ENCODE assay signal across 21 cellular contexts in genomic region chr7:131586759-131587158, GRCh38. TPM values are rescaled to one million over a fixed set of nuclear protein-coding genes. Genes with fewer than 3 reads are reported as not detected.
DNase-seq lines count a peak whose midpoint lies in the region; ATAC-seq, FAIRE-seq and TF ChIP-seq lines count a peak whose summit lies in the region.
"Had no signal": no experiment of that assay in that cellular context is flagged by ENCODE, and none has a peak within 500 bp of the region (broad histone marks: within the 10 kb centered on the region; RNA-seq: fewer than 3 reads in every experiment).

No MANE protein-coding gene starts in this region.

- no peaks in the 10 kb centered on the region for H4K20me1 ChIP-seq in HepG2 (ENCODE audit: insufficient read depth, low read length)
- peaks cover 10% of the 10 kb centered on the region for H4K20me1 ChIP-seq in K562 (replicated peaks; ENCODE audit: control insufficient read depth, insufficient read depth, low read length)

- in situ Hi-C loops in HepG2 (cut with HindIII; ENCODE audit: extremely low pct_ligation_motif_present, low pct_unique_long_range_greater_than_20kb) (no loop called here), K562 (cut with MboI) (no loop called here)

- TF ChIP-seq POLR2A in HepG2 (IDR thresholded peaks at IDR 0.05; ENCODE audit: insufficient read depth in 1 of 2, low read depth in 2 of 2, low read length in 2 of 2) = no peak
- TF ChIP-seq POLR2A in right lobe of liver (IDR thresholded peaks at IDR 0.05) = no peak
- no peak for TF ChIP-seq POLR2A in K562 (conservative IDR thresholded peaks at IDR 0.05)

- peak overlapping the region; percentile 100 for H2AK5ac ChIP-seq in mesendoderm (ENCODE audit: low read length)

- H3K23ac ChIP-seq in mesendoderm (ENCODE audit: low read length) = no peak overlapping the region

- TF ChIP-seq CTCF in HepG2 (CRISPR knock-in tag; IDR thresholded peaks at IDR 0.05) (no peak), right lobe of liver (IDR thresholded peaks at IDR 0.05) (no peak), K562 (IDR thresholded peaks at IDR 0.05 in 2 of 3, conservative IDR thresholded peaks at IDR 0.05 in 1 of 3; ENCODE audit: insufficient read depth in 2 of 3, low read depth in 1 of 3, low read length in 3 of 3) (no peak)

- TF ChIP-seq EP300 in HepG2 (IDR thresholded peaks at IDR 0.05; ENCODE audit: low read depth in 2 of 2, low read length in 2 of 2) (no peak), HepG2 (CRISPR knock-in tag; IDR thresholded peaks at IDR 0.05; ENCODE audit: borderline replicate concordance) (no peak), K562 (IDR thresholded peaks at IDR 0.05; ENCODE audit: low read length) (no peak)

- no peak overlapping the region for H3K18ac ChIP-seq in mesendoderm (ENCODE audit: low read length)

- peak overlapping the region; percentile 85 for H3K56ac ChIP-seq in mesendoderm (ENCODE audit: low read length)

- no peak overlapping the region for H4K5ac ChIP-seq in mesendoderm (ENCODE audit: low read length)

- FAIRE-seq in HepG2 (lab: Jason Lieb, UNC) = no peak
- FAIRE-seq in K562 (lab: Jason Lieb, UNC) = no peak
- FAIRE-seq: A549, GM12891, RCC 7860 had no signal

- no peak for DNase-seq in HepG2 (ENCODE audit: low spot score)
- DNase-seq in right lobe of liver = no peak
- DNase-seq in K562 (ENCODE audit: extremely low read depth in 1 of 4, low spot score in 3 of 4) = no peak
- no peak for DNase-seq in mesendoderm
- no peak for DNase-seq in HUDEP-2 (lab: John Stamatoyannopoulos, UW; ENCODE audit: unreplicated experiment in 76 of 76)
- DNase-seq in NCI-H226 = no peak
- DNase-seq: CD4-positive, alpha-beta T cell; H7; Kasumi-1; MG63; NCI-H1048; NCI-H1436; NCI-H2029; NCI-H446 treated with DMSO at 0.1 percent for 48 hours; NCI-H69; SHP77 treated with DMSO at 0.1 percent for 48 hours; SK-N-SH had no signal

- H3K79me2 ChIP-seq in HepG2 (ENCODE audit: insufficient read depth, low read length) (no peaks in the 10 kb centered on the region), K562 (ENCODE audit: control insufficient read depth, insufficient read depth, low read length) (no peaks in the 10 kb centered on the region), mesendoderm (ENCODE audit: control insufficient read depth, insufficient read depth, low read length) (no peaks in the 10 kb centered on the region)

- no peak overlapping the region for H3K4ac ChIP-seq in mesendoderm (ENCODE audit: low read depth, low read length)

- peak overlapping the region; percentile 7 for H2BK5ac ChIP-seq in mesendoderm (ENCODE audit: low read length)

- H3K4me2 ChIP-seq in HepG2 (ENCODE audit: low read depth, low read length) = no peak overlapping the region
- H3K4me2 ChIP-seq in K562 (ENCODE audit: insufficient read depth, low read length) = peak overlapping the region; percentile 53; the same call in 1 of the 2 replicates
- no peak overlapping the region for H3K4me2 ChIP-seq in mesendoderm (ENCODE audit: low read length)
- H3K4me2 ChIP-seq: A549, SK-N-SH had no signal

- H3K9ac ChIP-seq in HepG2 (ENCODE audit: insufficient read depth, low read depth, low read length) = no peak overlapping the region
- H3K9ac ChIP-seq in K562 (ENCODE audit: insufficient read depth in 1 of 2, low read depth in 2 of 2, low read length in 2 of 2) = no peak overlapping the region
- peak overlapping the region; percentile 23 for H3K9ac ChIP-seq in mesendoderm (ENCODE audit: low read length)
- H3K9ac ChIP-seq: SK-N-SH had no signal

- H2BK15ac ChIP-seq in mesendoderm (replicated peaks; ENCODE audit: low read depth) = no peak overlapping the region

- ATAC-seq in HepG2 = no peak
- no peak for ATAC-seq in right lobe of liver
- no peak for ATAC-seq in K562
- no peak for ATAC-seq in GM18867 (IDR thresholded peaks at IDR 0.05; ENCODE audit: unreplicated experiment)
- ATAC-seq: A549 had no signal

- BruUV-seq in HepG2 (replicated peaks; lab: Mats Ljungman, UMichigan) (no TSS peak), K562 (replicated peaks; lab: Mats Ljungman, UMichigan) (no TSS peak)

- no peaks in the 10 kb centered on the region for H3K79me1 ChIP-seq in mesendoderm (ENCODE audit: low read length)

- no peaks in the 10 kb centered on the region for H3K4me1 ChIP-seq in HepG2 (ENCODE audit: insufficient read depth, low read length)
- H3K4me1 ChIP-seq in right lobe of liver = no peaks in the 10 kb centered on the region
- H3K4me1 ChIP-seq in K562 (replicated peaks in 1 of 2; ENCODE audit: control insufficient read depth in 2 of 2, insufficient read depth in 2 of 2, low read length in 2 of 2) = peaks cover 14 to 20% of the 10 kb centered on the region in 2 experiments; a peak in 4 of 5 replicates
- peaks cover 9% of the 10 kb centered on the region for H3K4me1 ChIP-seq in mesendoderm (ENCODE audit: control insufficient read depth, low read depth, low read length)
- H3K4me1 ChIP-seq: A549 had no signal

- POLR2A ChIA-PET in HepG2 (lab: Yijun Ruan, JAX) (no interaction called here), K562 (lab: Yijun Ruan, JAX) (interaction anchor here (1.1 kb wide), 1 partner anchor 21 kb away, joined by 3 read pairs; no protein-coding TSS in a partner anchor)

- 36% methylated on average over 3 of the region's 3 CpGs for WGBS in HepG2 (ENCODE audit: low lambda C conversion rate)
- WGBS in right lobe of liver (ENCODE audit: insufficient coverage, low coverage, low lambda C conversion rate, missing lambda C conversion rate) = 67% methylated on average over 3 of the region's 3 CpGs
- WGBS in K562 (ENCODE audit: insufficient coverage, low coverage, missing lambda C conversion rate) = 13% methylated on average over 3 of the region's 3 CpGs
- WGBS in mesendoderm (ENCODE audit: extremely low coverage, insufficient coverage, low lambda C conversion rate) = no CpG with 5 or more reads among the region's 3 CpGs

- H4K8ac ChIP-seq in mesendoderm (ENCODE audit: low read depth, low read length) = no peak overlapping the region

- H3K36me3 ChIP-seq in HepG2 (replicated peaks in 1 of 2; ENCODE audit: control insufficient read depth in 1 of 2, insufficient read depth in 2 of 2, low read length in 2 of 2) = no peaks in the 10 kb centered on the region
- H3K36me3 ChIP-seq in right lobe of liver = no peaks in the 10 kb centered on the region
- no peaks in the 10 kb centered on the region for H3K36me3 ChIP-seq in K562 (ENCODE audit: control insufficient read depth, insufficient read depth, low read length)
- H3K36me3 ChIP-seq in mesendoderm (ENCODE audit: control insufficient read depth, insufficient read depth, low read length) = no peaks in the 10 kb centered on the region
- H3K36me3 ChIP-seq: MG63 had no signal

- no peak overlapping the region for H2AFZ ChIP-seq in HepG2 (ENCODE audit: low read length)
- H2AFZ ChIP-seq in K562 (ENCODE audit: low read depth, low read length) = no peak overlapping the region

- CTCF ChIA-PET in HepG2 (lab: Yijun Ruan, JAX; ENCODE audit: low intra/inter-chr PET ratio, low total read pairs) (no interaction called here), K562 (lab: Yijun Ruan, JAX; ENCODE audit: low intra/inter-chr PET ratio) (no interaction called here)

- no peaks in the 10 kb centered on the region for H3K9me1 ChIP-seq in K562 (ENCODE audit: control insufficient read depth, insufficient read depth, low read length)

- H3K4me3 ChIP-seq in HepG2 (replicated peaks in 1 of 3; ENCODE audit: insufficient read depth in 1 of 3, low read depth in 2 of 3, low read length in 3 of 3) (no peak overlapping the region), right lobe of liver (no peak overlapping the region), K562 (no peak overlapping the region), mesendoderm (ENCODE audit: low read length) (no peak overlapping the region)
- H3K4me3 ChIP-seq: A549, MG63 had no signal

- no peak overlapping the region for H2BK120ac ChIP-seq in mesendoderm (ENCODE audit: low read depth, low read length)

- peaks cover 0 to 11% of the 10 kb centered on the region in 2 experiments; a peak in 2 of 5 replicates for H3K27me3 ChIP-seq in HepG2 (ENCODE audit: control insufficient read depth in 1 of 2, insufficient read depth in 2 of 2, low read length in 2 of 2)
- no peaks in the 10 kb centered on the region for H3K27me3 ChIP-seq in right lobe of liver
- H3K27me3 ChIP-seq in K562 (ENCODE audit: control insufficient read depth in 2 of 2, insufficient read depth in 2 of 2, low read length in 2 of 2) = peaks cover 15 to 68% of the 10 kb centered on the region in 2 experiments
- H3K27me3 ChIP-seq in mesendoderm (ENCODE audit: insufficient read depth, low read length, poor library complexity) = no peaks in the 10 kb centered on the region

- no peak for TF ChIP-seq RAD21 in HepG2 (CRISPR knock-in tag; IDR thresholded peaks at IDR 0.05)
- no peak for TF ChIP-seq RAD21 in K562 (CRISPR knock-in tag; conservative IDR thresholded peaks at IDR 0.05 in 1 of 2, IDR thresholded peaks at IDR 0.05 in 1 of 2)

- intact Hi-C loops in HepG2 (cut with micrococcal nuclease; ENCODE audit: unreplicated experiment) (no loop called here), right lobe of liver (cut with DNase I) (no loop called here), K562 (cut with micrococcal nuclease) (no loop called here)

- no peak overlapping the region for H3K27ac ChIP-seq in HepG2 (ENCODE audit: extremely low read length, insufficient read depth, low read length)
- H3K27ac ChIP-seq in right lobe of liver = no peak overlapping the region
- no peak overlapping the region for H3K27ac ChIP-seq in K562 (ENCODE audit: extremely low read depth, low read depth, low read length)
- no peak overlapping the region for H3K27ac ChIP-seq in mesendoderm (ENCODE audit: low read depth, low read length)
- H3K27ac ChIP-seq: A549 had no signal

- H3K9me3 ChIP-seq in HepG2 (ENCODE audit: low read length) (no peaks in the 10 kb centered on the region), right lobe of liver (no peaks in the 10 kb centered on the region), K562 (replicated peaks; ENCODE audit: control insufficient read depth, insufficient read depth, low read depth, low read length) (no peaks in the 10 kb centered on the region)
- H3K9me3 ChIP-seq: A549, MG63, SK-N-SH had no signal

RNA-seq across cellular contexts. Expression of gene PODXL, which starts 30.3 kb away (rescaled TPM):
- 0.22 and 0.24 TPM in 2 replicates for total RNA-seq in HepG2 (2016; rRNA removed; fragmentation: Illumina TruSeq; extraction: Trizol)
- total RNA-seq in HepG2 (2016; cell fraction: cytosol; rRNA removed; fragmentation: Illumina TruSeq; extraction: Trizol; ENCODE audit: low read depth) = 0.09 TPM in 1 of 2 replicates, not detected in the other
- total RNA-seq in HepG2 (2016; cell fraction: insoluble cytoplasmic fraction; rRNA removed; fragmentation: Illumina TruSeq; extraction: Trizol) = 0.17 and 0.24 TPM in 2 replicates
- 0.12 and 0.21 TPM in 2 replicates for total RNA-seq in HepG2 (2016; cell fraction: membrane; rRNA removed; fragmentation: Illumina TruSeq; extraction: Trizol)
- 0.47 and 1.1 TPM in 2 replicates for total RNA-seq in HepG2 (2016; cell fraction: nucleus; rRNA removed; fragmentation: Illumina TruSeq; extraction: Trizol)
- polyA plus RNA-seq in HepG2 (2011; rRNA removed) = 0.33 and 0.54 TPM in 2 replicates
- polyA plus RNA-seq in HepG2 (2011; cell fraction: cytosol; rRNA removed) = 0.18 and 0.35 TPM in 2 replicates
- polyA plus RNA-seq in HepG2 (2011; cell fraction: nucleus; rRNA removed) = 0.38 and 0.55 TPM in 2 replicates
- polyA plus RNA-seq in HepG2 (2012) = 0.19 and 0.63 TPM in 2 replicates
- 0.01 and 0.31 TPM in 2 replicates for polyA plus RNA-seq in HepG2 (2016; cell fraction: cytosol; fragmentation: Illumina TruSeq; extraction: Trizol; ENCODE audit: low read depth)
- polyA plus RNA-seq in HepG2 (2016; cell fraction: insoluble cytoplasmic fraction; fragmentation: Illumina TruSeq; extraction: Trizol; ENCODE audit: low read depth) = 0.21 and 0.25 TPM in 2 replicates
- 0.03 and 0.16 TPM in 2 replicates for polyA plus RNA-seq in HepG2 (2016; cell fraction: membrane; fragmentation: Illumina TruSeq; extraction: Trizol; ENCODE audit: low read depth)
- polyA plus RNA-seq in HepG2 (2016; cell fraction: nucleus; fragmentation: Illumina TruSeq; extraction: Trizol; ENCODE audit: insufficient read depth, low read depth) = 0.69 and 1.5 TPM in 2 replicates
- 0.50 and 160 TPM in 2 replicates for polyA minus RNA-seq in HepG2 (2011; rRNA and poly(A)+ RNA removed; ENCODE audit: low replicate concordance)
- 1.5 and 2.1 TPM in 2 replicates for polyA minus RNA-seq in HepG2 (2011; cell fraction: cytosol; rRNA and poly(A)+ RNA removed)
- 0.75 and 1.4 TPM in 2 replicates for polyA minus RNA-seq in HepG2 (2011; cell fraction: nucleus; rRNA and poly(A)+ RNA removed)
- total RNA-seq in right lobe of liver = 10 to 100 TPM in 1 of 6 experiments, 1 to 10 TPM in 5; 2.1 to 11.4 (median 3.4) TPM
- 0.26 and 0.39 TPM in 2 replicates for total RNA-seq in K562 (2011; cell fraction: chromatin; rRNA removed; ENCODE audit: low replicate concordance)
- total RNA-seq in K562 (2011; cell fraction: nucleolus; rRNA removed) = 0.50 and 0.79 TPM in 2 replicates
- 0.37 and 0.76 TPM in 2 replicates for total RNA-seq in K562 (2011; cell fraction: nucleoplasm; rRNA removed)
- total RNA-seq in K562 (2014; rRNA removed) = 0.05 and 0.16 TPM in 2 replicates
- total RNA-seq in K562 (2014; rRNA removed; fragmentation: Illumina TruSeq; extraction: Trizol) = 0.07 and 0.10 TPM in 2 replicates
- 0.15 and 0.18 TPM in 2 replicates for total RNA-seq in K562 (2015; rRNA removed; fragmentation: Illumina TruSeq; extraction: Trizol)
- total RNA-seq in K562 (2021) = 0.51 and 0.67 TPM in 2 replicates
- polyA plus RNA-seq in K562 (2011; rRNA removed) = 0.07 and 0.24 TPM in 2 replicates
- polyA plus RNA-seq in K562 (2011; cell fraction: cytosol; rRNA removed) = 0.10 and 0.16 TPM in 2 replicates
- polyA plus RNA-seq in K562 (2011; cell fraction: nucleus; rRNA removed) = 0.38 and 0.45 TPM in 2 replicates
- 0.17 and 0.22 TPM in 2 replicates for polyA plus RNA-seq in K562 (2012)
- 0.07 and 0.21 TPM in 2 replicates for polyA plus RNA-seq in K562 (2014; fragmentation: Illumina TruSeq; extraction: Trizol)
- under 1 TPM; 0.01 to 0.03 TPM for polyA plus RNA-seq in K562 (2014; fragmentation: Nextera tagmentation; extraction: Ambion mirVana)
- polyA plus RNA-seq in K562 (2014; rRNA removed) = 0.03 and 0.73 TPM in 2 replicates
- polyA minus RNA-seq in K562 (2011; rRNA and poly(A)+ RNA removed) = 0.24 and 0.39 TPM in 2 replicates
- 1.8 and 2.1 TPM in 2 replicates for polyA minus RNA-seq in K562 (2011; cell fraction: cytosol; rRNA and poly(A)+ RNA removed)
- polyA minus RNA-seq in K562 (2011; cell fraction: nucleus; rRNA and poly(A)+ RNA removed) = 0.54 and 0.56 TPM in 2 replicates
- 242 TPM for polyA plus RNA-seq in mesendoderm (2013, experiment 1 of 2)
- polyA plus RNA-seq in mesendoderm (2013, experiment 2 of 2) = 262 TPM

Comparison
In these comparisons a context has a peak if more than half of its experiments do, and no peak if none do; other contexts are left out.
1. Of the 241 proteins assayed by ChIP-seq in both HepG2 and K562: peak only in HepG2: MNT; only in K562: ARHGAP35, ELF4, HBP1, ZBTB26, ZFP91 and ZNF282; in both: none; in neither: 233; mixed calls (peak in some experiments, not most) for 1.